Comparison of ENCODE assay signal across 14 cellular contexts in genomic region chr16:4380131-4381063, GRCh38. TPM values are rescaled to one million over a fixed set of nuclear protein-coding genes. Genes with fewer than 3 reads are reported as not detected.
DNase-seq lines count a peak whose midpoint lies in the region; ATAC-seq, FAIRE-seq and TF ChIP-seq lines count a peak whose summit lies in the region.
"Had no signal": no experiment of that assay in that cellular context is flagged by ENCODE, and none has a peak within 500 bp of the region (broad histone marks: within the 10 kb centered on the region; RNA-seq: fewer than 3 reads in every experiment).

No MANE protein-coding gene starts in this region.

- no peak overlapping the region for H3K4me3 ChIP-seq in HEK293 (ENCODE audit: low read depth, low read length)
- no peak overlapping the region for H3K4me3 ChIP-seq in astrocyte (ENCODE audit: insufficient read depth, low read depth, low read length)
- no peak overlapping the region for H3K4me3 ChIP-seq in kidney (ENCODE audit: low read length in 2 of 2)
- no peak overlapping the region for H3K4me3 ChIP-seq in lower lobe of right lung
- H3K4me3 ChIP-seq: gastroesophageal sphincter had no signal

- FAIRE-seq in astrocyte (lab: Jason Lieb, UNC) (no peak), kidney (lab: Jason Lieb, UNC) (no peak)

- intact Hi-C loops in kidney (cut with DNase I) (no loop called here), lower lobe of right lung (cut with DNase I) (no loop called here)

- H3K9me3 ChIP-seq in HEK293 (ENCODE audit: control insufficient read depth, insufficient read depth, low read depth, low read length) (no peaks in the 10 kb centered on the region), astrocyte (ENCODE audit: insufficient read depth, low read depth, low read length) (no peaks in the 10 kb centered on the region), kidney (ENCODE audit: control insufficient read depth in 1 of 2, low read length in 2 of 2) (no peaks in the 10 kb centered on the region), lower lobe of right lung (no peaks in the 10 kb centered on the region)
- H3K9me3 ChIP-seq: gastroesophageal sphincter had no signal

- POLR2A ChIA-PET in HEK293 (lab: Yijun Ruan, JAX), result interaction anchor here (0.6 kb wide), 1 partner anchor 37 kb away, joined by 6 read pairs; no protein-coding TSS in a partner anchor

- peak; percentile 39 for DNase-seq in astrocyte (ENCODE audit: low read depth)
- DNase-seq in kidney, result no peak
- DNase-seq in substantia nigra (lab: John Stamatoyannopoulos, UW), result no peak
- DNase-seq in lower lobe of right lung, result no peak
- DNase-seq in NCI-H1436 (lab: John Stamatoyannopoulos, UW), result no peak
- DNase-seq: CD4-positive, CD25-positive, alpha-beta regulatory T cell; effector CD8-positive, alpha-beta T cell; Karpas-422; NCI-H748 treated with DMSO at 0.1 percent for 48 hours had no signal

- no peaks in the 10 kb centered on the region for H3K9me3 Mint-ChIP-seq in astrocyte (ENCODE audit: unreplicated experiment)
- H3K9me3 Mint-ChIP-seq: activated T-helper 17 cell treated with anti-CD3 and anti-CD28 coated beads, Interleukin-2, amount 50 U/mL, for 72 hours; T-helper 1 cell treated with Interleukin-12 subunit alpha and Interleukin-12 subunit beta and Interleukin-4 antibody, amounts not matched to agents 30 μg/mL and 1 μg/mL, for 36 hours had no signal

- H3K36me3 ChIP-seq in HEK293 (ENCODE audit: control insufficient read depth in 2 of 2, insufficient read depth in 1 of 2, low read length in 2 of 2) (peaks cover 0 to 29% of the 10 kb centered on the region in 2 experiments; a peak in 1 of 3 replicates), astrocyte (ENCODE audit: insufficient read depth, low read length) (no peaks in the 10 kb centered on the region), kidney (ENCODE audit: control insufficient read depth in 1 of 2, insufficient read depth in 2 of 2, low read length in 2 of 2) (peaks cover 2 to 3% of the 10 kb centered on the region in 2 donors), lower lobe of right lung (peaks cover 58% of the 10 kb centered on the region)

- H3K27me3 ChIP-seq in astrocyte (ENCODE audit: insufficient read depth, low read length) (no peaks in the 10 kb centered on the region), lower lobe of right lung (ENCODE audit: low read depth) (no peaks in the 10 kb centered on the region)
- H3K27me3 ChIP-seq: gastroesophageal sphincter had no signal

- no peaks in the 10 kb centered on the region for H3K27me3 Mint-ChIP-seq in astrocyte (ENCODE audit: low read depth, unreplicated experiment)
- H3K27me3 Mint-ChIP-seq: activated T-helper 17 cell treated with anti-CD3 and anti-CD28 coated beads, Interleukin-2, amount 50 U/mL, for 72 hours; CD4-positive, CD25-positive, alpha-beta regulatory T cell had no signal

- no peak overlapping the region for H3K4me3 Mint-ChIP-seq in astrocyte (ENCODE audit: unreplicated experiment)
- H3K4me3 Mint-ChIP-seq: activated T-helper 17 cell treated with anti-CD3 and anti-CD28 coated beads, Interleukin-2, amount 50 U/mL, for 72 hours; T-helper 1 cell treated with Interleukin-12 subunit alpha and Interleukin-12 subunit beta and Interleukin-4 antibody, amounts not matched to agents 30 μg/mL and 1 μg/mL, for 36 hours had no signal

- H4K20me1 ChIP-seq in astrocyte (ENCODE audit: insufficient read depth, low read length), result peaks cover 76% of the 10 kb centered on the region

- H3K27ac ChIP-seq in HEK293 (ENCODE audit: extremely low read depth, low read depth, low read length), result no peak overlapping the region
- H3K27ac ChIP-seq in astrocyte (ENCODE audit: low read depth, low read length), result no peak overlapping the region
- peak overlapping the region; percentile 11 to 71 for H3K27ac ChIP-seq in kidney (ENCODE audit: low read depth in 2 of 2, low read length in 2 of 2)
- H3K27ac ChIP-seq in substantia nigra (ENCODE audit: low read depth, low read length, poor library complexity, severe bottlenecking), result peak overlapping the region; percentile 17
- no peak overlapping the region for H3K27ac ChIP-seq in lower lobe of right lung

- ATAC-seq in HG03025 (IDR thresholded peaks at IDR 0.05; ENCODE audit: low FRiP score, unreplicated experiment) (no peak), lower lobe of right lung (no peak)
- ATAC-seq: activated T-helper 17 cell treated with anti-CD3 and anti-CD28 coated beads, Interleukin-2, amount 50 U/mL, for 72 hours; gastroesophageal sphincter had no signal

- H3K4me1 ChIP-seq in HEK293 (ENCODE audit: control insufficient read depth, insufficient read depth, low read length) (no peaks in the 10 kb centered on the region), astrocyte (ENCODE audit: insufficient read depth, low read length) (peaks cover 54% of the 10 kb centered on the region), kidney (ENCODE audit: control insufficient read depth in 1 of 2, insufficient read depth in 1 of 2, low read depth in 1 of 2, low read length in 2 of 2) (peaks cover 38 to 61% of the 10 kb centered on the region in 2 donors), lower lobe of right lung (peaks cover 50% of the 10 kb centered on the region)

- CTCF ChIA-PET in HEK293 (lab: Yijun Ruan, JAX), result interaction anchor here (0.6 to 2.1 kb wide), 3 partner anchors 21 to 1209 kb away, joined by 3 to 19 read pairs (median 4); no protein-coding TSS in a partner anchor

- no peak overlapping the region for H2AFZ ChIP-seq in astrocyte (ENCODE audit: low read depth, low read length)

- H3K79me2 ChIP-seq in astrocyte (ENCODE audit: insufficient read depth, low read length), result peaks cover 63% of the 10 kb centered on the region

- H3K27ac Mint-ChIP-seq in astrocyte (ENCODE audit: unreplicated experiment), result peak overlapping the region; percentile 53
- H3K27ac Mint-ChIP-seq: activated T-helper 17 cell treated with anti-CD3 and anti-CD28 coated beads, Interleukin-2, amount 50 U/mL, for 72 hours; T-helper 1 cell treated with Interleukin-12 subunit alpha and Interleukin-12 subunit beta and Interleukin-4 antibody, amounts not matched to agents 30 μg/mL and 1 μg/mL, for 36 hours had no signal

- peaks cover 13% of the 10 kb centered on the region for H3K4me1 Mint-ChIP-seq in astrocyte (ENCODE audit: low read depth, unreplicated experiment)
- H3K4me1 Mint-ChIP-seq: activated T-helper 17 cell treated with anti-CD3 and anti-CD28 coated beads, Interleukin-2, amount 50 U/mL, for 72 hours had no signal

- H3K9ac ChIP-seq in astrocyte (ENCODE audit: low read length) (no peak overlapping the region), kidney (ENCODE audit: low read length in 2 of 2) (peak overlapping the region in 1 of 2 donors; percentile 34)

- H3K36me3 Mint-ChIP-seq in astrocyte (ENCODE audit: low read depth, unreplicated experiment), result peaks cover 2% of the 10 kb centered on the region
- H3K36me3 Mint-ChIP-seq: CD4-positive, CD25-positive, alpha-beta regulatory T cell had no signal

- no peak overlapping the region for H3K4me2 ChIP-seq in astrocyte (ENCODE audit: low read length)

- TF ChIP-seq CTCF in HEK293 (tag by site-specific recombination; IDR thresholded peaks at IDR 0.05) (no peak), astrocyte (IDR thresholded peaks at IDR 0.05; ENCODE audit: insufficient read depth, low read depth, low read length) (no peak), kidney (IDR thresholded peaks at IDR 0.05; ENCODE audit: borderline replicate concordance, extremely low read depth, insufficient read depth) (no peak), lower lobe of right lung (IDR thresholded peaks at IDR 0.05) (no peak)

TF ChIP-seq in HEK293, 187 proteins besides CTCF, POLR2A, EP300 and RAD21 (continues in another document):
- no peak for TF ChIP-seq ZFP3 (tag by site-specific recombination; IDR thresholded peaks at IDR 0.05; ENCODE audit: low read depth)
- peak; percentile 31; the same call in 1 of the 2 replicates for TF ChIP-seq PATZ1 (tag by site-specific recombination; IDR thresholded peaks at IDR 0.05)
- 0 out of 2 replicates have a peak, but pooled peaks have one; percentile 64 for TF ChIP-seq KLF17 (tag by site-specific recombination; IDR thresholded peaks at IDR 0.05)
- 0 out of 2 replicates have a peak, but pooled peaks have one; percentile 11 for TF ChIP-seq ZFHX2 (tag by site-specific recombination; conservative IDR thresholded peaks at IDR 0.05)
- TF ChIP-seq SP2 (tag by site-specific recombination; IDR thresholded peaks at IDR 0.05), result peak; percentile 54
- no peak for TF ChIP-seq ZNF10 (tag by site-specific recombination; IDR thresholded peaks at IDR 0.05)

RNA-seq across cellular contexts. Expression of gene VASN, which starts 8.7 kb away (rescaled TPM):
- total RNA-seq in astrocyte (32.0 and 38.7 TPM in 2 replicates), kidney (82.7 TPM), lower lobe of right lung (17.4 TPM)
- polyA plus RNA-seq in kidney (ENCODE audit: insufficient read depth, low read depth, low replicate concordance), result 75.7 TPM

RNA-seq across cellular contexts. Expression of gene PAM16, which starts 29.3 kb away (rescaled TPM):
- total RNA-seq in astrocyte (50.7 and 51.9 TPM in 2 replicates), kidney (29.4 TPM), lower lobe of right lung (40.0 TPM)
- 61.1 TPM for polyA plus RNA-seq in kidney (ENCODE audit: insufficient read depth, low read depth, low replicate concordance)

RNA-seq across cellular contexts. Expression of gene CORO7, which starts 36.0 kb away (rescaled TPM):
- total RNA-seq in astrocyte (25.0 and 26.4 TPM in 2 replicates), kidney (50.1 TPM), lower lobe of right lung (58.5 TPM)
- 9.8 TPM for polyA plus RNA-seq in kidney (ENCODE audit: insufficient read depth, low read depth, low replicate concordance)

RNA-seq across cellular contexts. Expression of gene DNAJA3, which starts 45.3 kb away (rescaled TPM):
- total RNA-seq in astrocyte, result 36.4 and 39.8 TPM in 2 replicates
- 41.1 TPM for total RNA-seq in kidney
- polyA plus RNA-seq in kidney (ENCODE audit: insufficient read depth, low read depth, low replicate concordance), result 49.4 TPM
- 34.6 TPM for total RNA-seq in lower lobe of right lung

Comparison
In these comparisons a context has a peak if more than half of its experiments do, and no peak if none do; other contexts are left out.
1. H3K27ac ChIP-seq: peak in kidney (2 of 2) and substantia nigra (single experiment); none in HEK293 (single experiment), astrocyte (single experiment) and lower lobe of right lung (single experiment).